Comparison of ENCODE assay signal across 8 cellular contexts in the genomic region with DNA sequence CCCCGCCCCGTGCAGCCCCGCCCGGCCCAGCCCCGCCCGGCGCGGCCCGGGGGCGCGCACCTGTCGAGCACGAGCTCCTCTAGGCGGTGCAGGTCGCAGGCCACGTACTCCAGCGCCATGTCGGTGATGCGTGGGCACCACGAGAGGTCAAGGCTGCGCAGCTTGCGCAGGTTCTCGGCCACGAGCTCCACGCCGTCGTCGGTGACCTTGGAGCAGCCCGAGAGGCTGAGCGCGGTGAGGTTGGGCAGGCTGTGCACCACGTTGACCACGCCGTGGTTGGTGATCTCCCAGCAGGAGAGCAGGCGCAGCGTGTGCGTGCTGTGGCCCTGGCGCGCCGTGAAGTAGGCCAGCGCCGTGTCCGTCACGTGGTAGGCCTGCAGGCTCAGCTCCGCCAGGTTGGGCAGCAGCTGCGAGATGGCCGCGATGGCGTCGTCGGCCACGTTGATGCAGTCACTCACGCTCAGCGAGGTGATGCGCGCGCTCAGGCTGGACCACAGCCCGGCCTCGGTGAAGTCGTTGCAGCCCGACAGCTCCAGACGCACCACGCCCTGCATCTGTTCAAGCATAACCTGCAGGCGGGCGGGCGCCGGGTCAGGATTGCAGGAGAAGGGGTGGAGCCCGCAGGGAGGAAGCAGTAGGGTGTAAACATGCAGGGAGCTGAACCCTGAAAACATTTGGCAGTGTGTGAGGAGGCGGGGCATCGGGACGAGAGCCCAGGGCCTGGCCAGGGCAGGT. TPM values are rescaled to one million over a fixed set of nuclear protein-coding genes. Genes with fewer than 3 reads are reported as not detected.
A peak's percentile ranks its signal among the peaks of the same experiment; 100 is the strongest.
DNase-seq lines count a peak whose midpoint lies in the region; ATAC-seq, FAIRE-seq and TF ChIP-seq lines count a peak whose summit lies in the region.

No MANE protein-coding gene starts in this region.

- TF ChIP-seq EP300 in A549 (IDR thresholded peaks at IDR 0.05), result no peak

- no peak for TF ChIP-seq RAD21 in A549 (conservative IDR thresholded peaks at IDR 0.05 in 1 of 2, IDR thresholded peaks at IDR 0.05 in 1 of 2)

- peak overlapping the region; percentile 77 to 86 (median 82) for H3K4me3 Mint-ChIP-seq in naive thymus-derived CD8-positive, alpha-beta T cell
- H3K4me3 Mint-ChIP-seq in type B pancreatic cell, result peak overlapping the region; percentile 39

- H3K4me1 ChIP-seq in A549 (peaks cover 22% of the 10 kb centered on the region; the same call in 2 of the 3 replicates), ascending aorta (peaks cover 6 to 8% of the 10 kb centered on the region in 2 donors)

- H3K27ac ChIP-seq in A549 (peak overlapping the region; percentile 51 to 76; a peak in 5 of 6 replicates), SK-N-MC (no peak overlapping the region), ascending aorta (no peak overlapping the region)

- DNase-seq in A549 (ENCODE audit: low read depth in 1 of 2, low spot score in 1 of 2) (peak in 1 of 2 experiments; percentile 78), SK-N-MC (ENCODE audit: low read depth, low spot score) (no peak), ascending aorta (ENCODE audit: low spot score in 2 of 2) (no peak), type B pancreatic cell (ENCODE audit: extremely low spot score, unreplicated experiment) (no peak), GF-D8 (lab: John Stamatoyannopoulos, UW) (no peak)
- peak; percentile 43 to 83 (median 63) for DNase-seq in naive thymus-derived CD8-positive, alpha-beta T cell

- H3K4me3 ChIP-seq in A549 (peak overlapping the region; percentile 37), SK-N-MC (peak overlapping the region; percentile 72), ascending aorta (peak overlapping the region; percentile 2 to 45)

- CTCF ChIA-PET in A549 (lab: Yijun Ruan, JAX), result interaction anchor here (0.9 to 2.5 kb wide), 10 partner anchors 8 to 90 kb away, joined by 3 to 25 read pairs (median 4); a partner anchor contains a TSS

- H3K27me3 ChIP-seq in ascending aorta, result peaks cover 35% of the 10 kb centered on the region

- peak overlapping the region; percentile 91 for H3K4me2 ChIP-seq in A549

- peak; percentile 42; the same call in 1 of the 2 replicates for TF ChIP-seq POLR2A in A549 (IDR thresholded peaks at IDR 0.05; ENCODE audit: low read length)

- peak overlapping the region in 7 of 10 donors; percentile 42 to 85 (median 77) for H3K27ac Mint-ChIP-seq in naive thymus-derived CD8-positive, alpha-beta T cell
- H3K27ac Mint-ChIP-seq in type B pancreatic cell, result no peak overlapping the region

- POLR2A ChIA-PET in A549 (lab: Yijun Ruan, JAX), result interaction anchor here (1.1 to 1.6 kb wide), 4 partner anchors 10 to 25 kb away, joined by 3 to 7 read pairs (median 6); a partner anchor contains a TSS
- POLR2A ChIA-PET in naive thymus-derived CD8-positive, alpha-beta T cell (lab: Charles Lee), result interaction anchor here (0.5 to 5.2 kb wide), 27 partner anchors 8 to 1460 kb away, joined by 3 to 56 read pairs (median 5); a partner anchor contains a TSS

- H3K36me3 Mint-ChIP-seq in naive thymus-derived CD8-positive, alpha-beta T cell, result no peaks in the 10 kb centered on the region
- no peaks in the 10 kb centered on the region for H3K36me3 Mint-ChIP-seq in type B pancreatic cell

- no peak for TF ChIP-seq CTCF in A549 (IDR thresholded peaks at IDR 0.05)
- no peak for TF ChIP-seq CTCF in ascending aorta (IDR thresholded peaks at IDR 0.05)
- TF ChIP-seq CTCF in type B pancreatic cell (conservative IDR thresholded peaks at IDR 0.05), result no peak

- WGBS in A549 (ENCODE audit: missing lambda C conversion rate), result 16% methylated on average over 30 of the region's 71 CpGs

- H3K4me1 Mint-ChIP-seq in naive thymus-derived CD8-positive, alpha-beta T cell, result peaks cover 9 to 46% (median 22%) of the 10 kb centered on the region in 4 donors
- H3K4me1 Mint-ChIP-seq in type B pancreatic cell (ENCODE audit: unreplicated experiment), result no peaks in the 10 kb centered on the region

- FAIRE-seq in A549 (lab: Jason Lieb, UNC), result no peak

- H3K9me3 ChIP-seq in A549 (no peaks in the 10 kb centered on the region), SK-N-MC (ENCODE audit: low read depth, low read length) (no peaks in the 10 kb centered on the region), ascending aorta (no peaks in the 10 kb centered on the region)

- no peak overlapping the region for H3K9ac ChIP-seq in SK-N-MC (ENCODE audit: insufficient read length)

- H3K9me3 Mint-ChIP-seq in naive thymus-derived CD8-positive, alpha-beta T cell, result no peaks in the 10 kb centered on the region
- H3K9me3 Mint-ChIP-seq in type B pancreatic cell, result no peaks in the 10 kb centered on the region

- no peaks in the 10 kb centered on the region for H3K36me3 ChIP-seq in SK-N-MC (ENCODE audit: insufficient read depth, low read length)
- no peaks in the 10 kb centered on the region for H3K36me3 ChIP-seq in ascending aorta

- ATAC-seq in A549 (peak; percentile 38 to 61), HG02798 (IDR thresholded peaks at IDR 0.05; ENCODE audit: poor library complexity, unreplicated experiment) (peak; percentile 65), HG03565 (IDR thresholded peaks at IDR 0.05; ENCODE audit: unreplicated experiment) (no peak)
- ATAC-seq in naive thymus-derived CD8-positive, alpha-beta T cell, result peak; percentile 67 to 71

- H3K27me3 Mint-ChIP-seq in naive thymus-derived CD8-positive, alpha-beta T cell, result peaks cover 0 to 2% (median 0%) of the 10 kb centered on the region in 5 donors
- H3K27me3 Mint-ChIP-seq in type B pancreatic cell, result peaks cover 67% of the 10 kb centered on the region

- intact Hi-C loops in ascending aorta (cut with DNase I), result no loop called here

TF ChIP-seq in A549, 52 proteins besides CTCF, POLR2A, EP300 and RAD21 (continues in another document):
- TF ChIP-seq KDM1A (IDR thresholded peaks at IDR 0.05; ENCODE audit: low read depth) (no peak), ZNF302 (CRISPR knock-in tag; IDR thresholded peaks at IDR 0.05) (no peak)
- TF ChIP-seq, protein P1, sequence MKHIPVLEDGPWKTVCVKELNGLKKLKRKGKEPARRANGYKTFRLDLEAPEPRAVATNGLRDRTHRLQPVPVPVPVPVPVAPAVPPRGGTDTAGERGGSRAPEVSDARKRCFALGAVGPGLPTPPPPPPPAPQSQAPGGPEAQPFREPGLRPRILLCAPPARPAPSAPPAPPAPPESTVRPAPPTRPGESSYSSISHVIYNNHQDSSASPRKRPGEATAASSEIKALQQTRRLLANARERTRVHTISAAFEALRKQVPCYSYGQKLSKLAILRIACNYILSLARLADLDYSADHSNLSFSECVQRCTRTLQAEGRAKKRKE (CRISPR knock-in tag; IDR thresholded peaks at IDR 0.05; ENCODE audit: low read depth), result no peak

RNA-seq across cellular contexts. Expression of a gene that starts 5.3 kb away (rescaled TPM):
- polyA plus RNA-seq in A549 (2011; rRNA removed) (2.7 and 3.0 TPM in 2 replicates), A549 (2017; fragmentation: RNase III; extraction: RNeasy Plus Mini Kit Qiagen cat#74134 plus additional on column Dnase treatment) (5.6 to 7.6 TPM (median 6.6 TPM) in 3 replicates)
- polyA plus RNA-seq in A549 (2012; cell fraction: cytosol; rRNA removed), result 7.4 and 8.0 TPM in 2 replicates
- 35.9 and 47.7 TPM in 2 replicates for polyA plus RNA-seq in A549 (2012; cell fraction: nucleus; rRNA removed)
- polyA minus RNA-seq in A549 (2011; rRNA and poly(A)+ RNA removed), result 2.8 and 5.1 TPM in 2 replicates
- total RNA-seq in ascending aorta (11.4 TPM), type B pancreatic cell (ENCODE audit: low replicate concordance) (18.2 and 21.0 TPM in 2 replicates)
- total RNA-seq in naive thymus-derived CD8-positive, alpha-beta T cell, result 10 to 100 TPM; 16.1 to 18.4 TPM
- polyA plus RNA-seq in naive thymus-derived CD8-positive, alpha-beta T cell, result 10 to 100 TPM; 12.7 to 18.9 (median 14.7) TPM

RNA-seq across cellular contexts. Expression of a gene that starts 10.1 kb away (rescaled TPM):
- polyA plus RNA-seq in A549 (2011; rRNA removed) (0.53 and 0.54 TPM in 2 replicates), A549 (2017; fragmentation: RNase III; extraction: RNeasy Plus Mini Kit Qiagen cat#74134 plus additional on column Dnase treatment) (1.1 to 1.4 TPM (median 1.2 TPM) in 3 replicates)
- 1.1 and 2.4 TPM in 2 replicates for polyA plus RNA-seq in A549 (2012; cell fraction: cytosol; rRNA removed)
- 2.4 and 4.1 TPM in 2 replicates for polyA plus RNA-seq in A549 (2012; cell fraction: nucleus; rRNA removed)
- 0.21 and 0.29 TPM in 2 replicates for polyA minus RNA-seq in A549 (2011; rRNA and poly(A)+ RNA removed)
- total RNA-seq in ascending aorta (not detected), type B pancreatic cell (ENCODE audit: low replicate concordance) (3.9 and 4.3 TPM in 2 replicates)
- 10 to 100 TPM; 28.4 to 29.3 TPM for total RNA-seq in naive thymus-derived CD8-positive, alpha-beta T cell
- polyA plus RNA-seq in naive thymus-derived CD8-positive, alpha-beta T cell, result 10 to 100 TPM in 1 of 3 donors, 1 to 10 TPM in 2; 3.0 to 22.0 (median 9.5) TPM

RNA-seq across cellular contexts. Expression of a gene that starts 11.4 kb away (rescaled TPM):
- polyA plus RNA-seq in A549 (2011; rRNA removed) (37.5 and 43.8 TPM in 2 replicates), A549 (2017; fragmentation: RNase III; extraction: RNeasy Plus Mini Kit Qiagen cat#74134 plus additional on column Dnase treatment) (72.6 to 77.0 TPM (median 73.7 TPM) in 3 replicates)
- polyA plus RNA-seq in A549 (2012; cell fraction: cytosol; rRNA removed), result 109 and 141 TPM in 2 replicates
- 182 and 269 TPM in 2 replicates for polyA plus RNA-seq in A549 (2012; cell fraction: nucleus; rRNA removed)
- 33.6 and 39.1 TPM in 2 replicates for polyA minus RNA-seq in A549 (2011; rRNA and poly(A)+ RNA removed)
- total RNA-seq in ascending aorta (158 TPM), type B pancreatic cell (ENCODE audit: low replicate concordance) (63.3 and 65.2 TPM in 2 replicates)
- total RNA-seq in naive thymus-derived CD8-positive, alpha-beta T cell, result 10 to 100 TPM; 40.8 to 41.2 TPM
- polyA plus RNA-seq in naive thymus-derived CD8-positive, alpha-beta T cell, result 10 to 100 TPM; 31.7 to 62.8 (median 46.0) TPM

RNA-seq across cellular contexts. Expression of a gene that starts 15.3 kb away (rescaled TPM):
- 53.2 and 60.6 TPM in 2 replicates for polyA plus RNA-seq in A549 (2011; rRNA removed)
- polyA plus RNA-seq in A549 (2012; cell fraction: cytosol; rRNA removed), result 134 and 143 TPM in 2 replicates
- polyA plus RNA-seq in A549 (2012; cell fraction: nucleus; rRNA removed), result 123 and 167 TPM in 2 replicates
- polyA plus RNA-seq in A549 (2017; fragmentation: RNase III; extraction: RNeasy Plus Mini Kit Qiagen cat#74134 plus additional on column Dnase treatment), result 90.0 to 93.5 TPM (median 90.4 TPM) in 3 replicates
- polyA minus RNA-seq in A549 (2011; rRNA and poly(A)+ RNA removed), result 18.1 and 28.3 TPM in 2 replicates
- 258 TPM for total RNA-seq in ascending aorta
- 100 to 1,000 TPM in 1 of 2 experiments, 10 to 100 TPM in 1; 86.4 to 103 TPM for total RNA-seq in naive thymus-derived CD8-positive, alpha-beta T cell
- 100 to 1,000 TPM; 133 to 142 (median 135) TPM for polyA plus RNA-seq in naive thymus-derived CD8-positive, alpha-beta T cell
- total RNA-seq in type B pancreatic cell (ENCODE audit: low replicate concordance), result 74.7 and 80.3 TPM in 2 replicates

RNA-seq across cellular contexts. Expression of a gene that starts 19.4 kb away (rescaled TPM):
- polyA plus RNA-seq in A549 (2011; rRNA removed) (33.8 and 41.0 TPM in 2 replicates), A549 (2017; fragmentation: RNase III; extraction: RNeasy Plus Mini Kit Qiagen cat#74134 plus additional on column Dnase treatment) (72.7 to 82.2 TPM (median 81.0 TPM) in 3 replicates)
- polyA plus RNA-seq in A549 (2012; cell fraction: cytosol; rRNA removed), result 128 and 228 TPM in 2 replicates
- 107 and 207 TPM in 2 replicates for polyA plus RNA-seq in A549 (2012; cell fraction: nucleus; rRNA removed)
- 16.9 and 19.6 TPM in 2 replicates for polyA minus RNA-seq in A549 (2011; rRNA and poly(A)+ RNA removed)
- total RNA-seq in ascending aorta (118 TPM), type B pancreatic cell (ENCODE audit: low replicate concordance) (37.0 and 97.1 TPM in 2 replicates)
- total RNA-seq in naive thymus-derived CD8-positive, alpha-beta T cell, result 10 to 100 TPM; 13.1 to 14.4 TPM
- polyA plus RNA-seq in naive thymus-derived CD8-positive, alpha-beta T cell, result 10 to 100 TPM; 22.1 to 40.9 (median 35.8) TPM

Comparison
In these comparisons a context has a peak if more than half of its experiments do, and no peak if none do; other contexts are left out.
1. DNase-seq: peak in naive thymus-derived CD8-positive, alpha-beta T cell (10 of 10); none in SK-N-MC (single experiment), ascending aorta (0 of 2), type B pancreatic cell (single experiment) and GF-D8 (single experiment).
2. H3K27ac ChIP-seq: peak in A549 (2 of 2); none in SK-N-MC (single experiment) and ascending aorta (0 of 2).
3. Peak in every context shown above with its lines, with median percentiles within 50 percentile points of each other: H3K4me3 ChIP-seq.